ENCODE assay signal across 8 cellular contexts in the genomic region with DNA sequence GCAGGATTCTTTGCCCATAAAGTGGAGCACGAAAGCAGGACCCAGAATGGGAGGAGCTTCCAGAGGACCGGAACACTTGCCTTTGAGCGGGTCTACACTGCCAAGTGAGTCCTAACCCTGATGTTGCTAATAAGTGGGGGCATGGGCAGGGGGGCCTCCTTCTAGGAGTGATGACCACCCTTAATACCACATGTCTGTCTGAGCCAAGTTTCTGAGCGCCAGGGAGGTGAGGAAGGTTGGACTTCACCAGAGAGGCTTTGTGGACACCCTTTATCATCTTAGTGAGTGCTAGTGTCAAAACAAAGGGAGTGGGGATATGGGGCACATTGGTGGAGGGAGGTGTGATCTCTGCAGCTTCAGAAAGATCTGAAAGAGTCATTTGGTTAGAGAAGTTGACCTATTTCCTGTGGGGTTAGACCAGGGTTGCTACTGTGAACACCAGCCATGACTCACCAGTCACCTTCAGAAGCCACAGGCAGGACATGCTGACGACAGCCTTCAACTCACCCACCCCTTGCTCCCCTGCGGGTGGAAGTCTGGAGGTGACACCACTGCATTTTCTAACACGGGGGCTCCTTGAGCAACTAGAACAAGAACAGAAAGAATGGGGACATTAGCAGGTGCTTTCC. TPM values are rescaled to one million over a fixed set of nuclear protein-coding genes. Genes with fewer than 3 reads are reported as not detected.
DNase-seq lines count a peak whose midpoint lies in the region; ATAC-seq and TF ChIP-seq lines count a peak whose summit lies in the region.

No MANE protein-coding gene starts in this region.

- H3K4me2 ChIP-seq in SK-N-SH, result peak overlapping the region; percentile 72

- H3K4me1 Mint-ChIP-seq in naive thymus-derived CD8-positive, alpha-beta T cell, result peaks cover 36 to 70% (median 58%) of the 10 kb centered on the region in 4 donors

- no peak for TF ChIP-seq EP300 in SK-N-SH (IDR thresholded peaks at IDR 0.05; ENCODE audit: borderline replicate concordance in 1 of 2, low read depth in 1 of 2, low read length in 1 of 2)

- CTCF ChIA-PET in SK-N-SH (lab: Yijun Ruan, JAX), result no interaction called here

- no peaks in the 10 kb centered on the region for H3K79me2 ChIP-seq in SK-N-SH (ENCODE audit: insufficient read depth)

- 65% methylated on average over 7 of the region's 7 CpGs for WGBS in SK-N-SH (ENCODE audit: low lambda C conversion rate)
- WGBS in testis, 2 donors, result 69 to 75% methylated on average over 7 of the region's 7 CpGs

- no peak overlapping the region for H2AFZ ChIP-seq in SK-N-SH (ENCODE audit: low read depth)

- peak overlapping the region; percentile 27 to 91 (median 70) for H3K27ac Mint-ChIP-seq in naive thymus-derived CD8-positive, alpha-beta T cell

- H3K27me3 ChIP-seq in SK-N-SH (ENCODE audit: insufficient read depth) (no peaks in the 10 kb centered on the region), ascending aorta (no peaks in the 10 kb centered on the region), testis (no peaks in the 10 kb centered on the region)

- H3K27ac ChIP-seq in SK-N-SH (ENCODE audit: low read depth in 2 of 2, low read length in 1 of 2) (peak overlapping the region; percentile 56 to 92; a peak in 3 of 4 replicates), ascending aorta (peak overlapping the region; percentile 65 to 72), testis (peak overlapping the region; percentile 25 to 48)

- H3K9me2 ChIP-seq in SK-N-SH, result no peaks in the 10 kb centered on the region

- H3K4me3 ChIP-seq in SK-N-SH (ENCODE audit: low read depth in 2 of 2, low read length in 1 of 2), result no peak overlapping the region
- peak overlapping the region; percentile 14 to 27 for H3K4me3 ChIP-seq in ascending aorta
- no peak overlapping the region for H3K4me3 ChIP-seq in testis

- peak overlapping the region; percentile 1 to 68 (median 46) for H3K4me3 Mint-ChIP-seq in naive thymus-derived CD8-positive, alpha-beta T cell

- intact Hi-C loops in ascending aorta (cut with DNase I) (loop anchor here (2.0 to 5.0 kb wide), 3 partner anchors 58 to 123 kb away; no protein-coding TSS in a partner anchor), testis (cut with DNase I; ENCODE audit: low total_unique reads) (no loop called here)

- H3K9me3 ChIP-seq in SK-N-SH (no peaks in the 10 kb centered on the region), ascending aorta (no peaks in the 10 kb centered on the region), testis (no peaks in the 10 kb centered on the region)

- TF ChIP-seq POLR2A in testis (IDR thresholded peaks at IDR 0.05), result no peak

- peak overlapping the region; percentile 30 for H3K9ac ChIP-seq in SK-N-SH

- POLR2A ChIA-PET in SK-N-SH (lab: Yijun Ruan, JAX), result no interaction called here
- POLR2A ChIA-PET in naive thymus-derived CD8-positive, alpha-beta T cell (lab: Charles Lee), result interaction anchor here (1.1 kb wide), 3 partner anchors 9 to 127 kb away, joined by 3 to 4 read pairs (median 4); no protein-coding TSS in a partner anchor

- H3K9me3 Mint-ChIP-seq in naive thymus-derived CD8-positive, alpha-beta T cell, result no peaks in the 10 kb centered on the region

- H3K36me3 ChIP-seq in SK-N-SH (replicated peaks in 1 of 2; ENCODE audit: control insufficient read depth in 1 of 2, insufficient read depth in 2 of 2, low read length in 1 of 2) (no peaks in the 10 kb centered on the region), ascending aorta (no peaks in the 10 kb centered on the region), testis (ENCODE audit: low read depth, missing control alignments) (no peaks in the 10 kb centered on the region)

- peaks cover 25% of the 10 kb centered on the region for H3F3A ChIP-seq in SK-N-SH (replicated peaks; ENCODE audit: insufficient read depth)

- ATAC-seq in SK-N-SH treated with all-trans-retinoic acid at 6 μM for 48 hours (no peak), HG03342 (IDR thresholded peaks at IDR 0.05; ENCODE audit: unreplicated experiment) (peak; percentile 95)
- peak; percentile 93 to 97 for ATAC-seq in naive thymus-derived CD8-positive, alpha-beta T cell

- DNase-seq in SK-N-SH (no peak), T-helper 2 cell (peak; percentile 30 to 99 (median 74)), ascending aorta (ENCODE audit: low spot score in 2 of 2) (peak; percentile 62 to 74), testis (no peak), HPDE6-E6E7 (ENCODE audit: extremely low spot score) (no peak)
- peak; percentile 28 to 92 (median 83) for DNase-seq in naive thymus-derived CD8-positive, alpha-beta T cell

- peaks cover 0 to 4% (median 0%) of the 10 kb centered on the region in 5 donors for H3K27me3 Mint-ChIP-seq in naive thymus-derived CD8-positive, alpha-beta T cell

- H3K36me3 Mint-ChIP-seq in naive thymus-derived CD8-positive, alpha-beta T cell, result peaks cover 0 to 45% (median 19%) of the 10 kb centered on the region in 3 donors

- no peak for TF ChIP-seq RAD21 in SK-N-SH (IDR thresholded peaks at IDR 0.05; ENCODE audit: low read length)

- no peaks in the 10 kb centered on the region for H4K20me1 ChIP-seq in SK-N-SH (ENCODE audit: insufficient read depth)

- TF ChIP-seq CTCF in SK-N-SH (IDR thresholded peaks at IDR 0.05), result no peak
- TF ChIP-seq CTCF in ascending aorta (IDR thresholded peaks at IDR 0.05), result no peak
- TF ChIP-seq CTCF in testis (IDR thresholded peaks at IDR 0.05), result no peak

- peaks cover 8 to 31% of the 10 kb centered on the region in 2 experiments; a peak in 3 of 4 replicates for H3K4me1 ChIP-seq in SK-N-SH (ENCODE audit: control insufficient read depth in 1 of 2, insufficient read depth in 2 of 2, low read depth in 1 of 2, low read length in 1 of 2)
- H3K4me1 ChIP-seq in ascending aorta, result peaks cover 0 to 21% of the 10 kb centered on the region in 2 donors
- peaks cover 39% of the 10 kb centered on the region for H3K4me1 ChIP-seq in testis

TF ChIP-seq in SK-N-SH, 30 proteins besides CTCF, POLR2A, EP300 and RAD21 (continues in another document):
- no peak for TF ChIP-seq REST (IDR thresholded peaks at IDR 0.05; ENCODE audit: low read depth, low read length)

TF ChIP-seq in SK-N-SH treated with all-trans-retinoic acid at 6 μM for 48 hours, 23 proteins besides CTCF, POLR2A, EP300 and RAD21 (continues in another document):
- TF ChIP-seq ZFP30 (CRISPR knock-in tag; IDR thresholded peaks at IDR 0.05) (no peak), ISL1 (CRISPR knock-in tag; IDR thresholded peaks at IDR 0.05) (no peak), OSR1 (CRISPR knock-in tag; IDR thresholded peaks at IDR 0.05) (no peak), PATZ1 (CRISPR knock-in tag; IDR thresholded peaks at IDR 0.05; ENCODE audit: borderline replicate concordance) (no peak), PPARA (CRISPR knock-in tag; IDR thresholded peaks at IDR 0.05; ENCODE audit: borderline replicate concordance) (no peak), ZNF70 (CRISPR knock-in tag; IDR thresholded peaks at IDR 0.05) (no peak)
- TF ChIP-seq, protein P1, sequence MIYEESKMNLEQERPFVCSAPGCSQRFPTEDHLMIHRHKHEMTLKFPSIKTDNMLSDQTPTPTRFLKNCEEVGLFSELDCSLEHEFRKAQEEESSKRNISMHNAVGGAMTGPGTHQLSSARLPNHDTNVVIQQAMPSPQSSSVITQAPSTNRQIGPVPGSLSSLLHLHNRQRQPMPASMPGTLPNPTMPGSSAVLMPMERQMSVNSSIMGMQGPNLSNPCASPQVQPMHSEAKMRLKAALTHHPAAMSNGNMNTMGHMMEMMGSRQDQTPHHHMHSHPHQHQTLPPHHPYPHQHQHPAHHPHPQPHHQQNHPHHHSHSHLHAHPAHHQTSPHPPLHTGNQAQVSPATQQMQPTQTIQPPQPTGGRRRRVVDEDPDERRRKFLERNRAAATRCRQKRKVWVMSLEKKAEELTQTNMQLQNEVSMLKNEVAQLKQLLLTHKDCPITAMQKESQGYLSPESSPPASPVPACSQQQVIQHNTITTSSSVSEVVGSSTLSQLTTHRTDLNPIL (CRISPR knock-in tag; IDR thresholded peaks at IDR 0.05; ENCODE audit: low read depth), result no peak

RNA-seq across cellular contexts. Expression of gene ALOX5AP, which starts 8.8 kb away (rescaled TPM):
- polyA plus RNA-seq in SK-N-SH (2012; rRNA removed) (1.2 and 1.3 TPM in 2 replicates), testis (ENCODE audit: insufficient read depth, low read depth, low replicate concordance) (13.4 TPM)
- polyA plus RNA-seq in SK-N-SH (2012; cell fraction: cytosol; rRNA removed), result 0.90 and 1.6 TPM in 2 replicates
- polyA plus RNA-seq in SK-N-SH (2012; cell fraction: nucleus; rRNA removed), result 0.47 and 0.83 TPM in 2 replicates
- total RNA-seq in ascending aorta (5.7 TPM), testis (1 to 10 TPM; 2.5 to 7.3 TPM)
- 10 to 100 TPM; 13.6 to 16.3 TPM for total RNA-seq in naive thymus-derived CD8-positive, alpha-beta T cell
- polyA plus RNA-seq in naive thymus-derived CD8-positive, alpha-beta T cell, result 100 to 1,000 TPM; 137 to 235 (median 142) TPM

Comparison
In these comparisons a context has a peak if more than half of its experiments do, and no peak if none do; other contexts are left out.
1. DNase-seq: peak in T-helper 2 cell (5 of 5), ascending aorta (2 of 2) and naive thymus-derived CD8-positive, alpha-beta T cell (10 of 10); none in SK-N-SH (single experiment), testis (single experiment) and HPDE6-E6E7 (single experiment).
2. H3K4me3 ChIP-seq: peak in ascending aorta (2 of 2); none in SK-N-SH (0 of 2) and testis (0 of 2).
3. Peak in every context shown above with its lines, with median percentiles within 50 percentile points of each other: H3K27ac ChIP-seq.